In the genomic region with DNA sequence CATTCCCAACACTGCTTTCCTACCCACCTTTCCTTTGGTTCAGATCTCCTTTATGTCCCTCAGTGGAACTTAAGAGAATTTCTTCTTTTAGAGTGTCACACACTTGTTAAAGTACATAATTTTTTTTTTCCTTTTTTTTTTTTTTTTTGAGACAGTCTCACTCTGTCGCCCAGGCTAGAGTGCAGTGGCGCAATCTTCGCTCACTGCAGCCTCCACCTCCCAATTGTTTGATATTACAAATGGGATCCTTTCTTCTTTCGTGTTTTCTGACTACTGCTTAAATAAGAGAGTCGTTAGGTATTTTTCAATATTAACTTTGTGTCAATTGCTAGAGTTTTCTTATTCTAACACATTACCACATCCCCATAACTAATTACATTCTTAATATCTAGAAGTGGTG, we compare ENCODE assay signal across 15 cellular contexts.
"Had no signal": no experiment of that assay in that cellular context is flagged by ENCODE, and none has a peak within 500 bp of the region (broad histone marks: within the 10 kb centered on the region; RNA-seq: fewer than 3 reads in every experiment).

No MANE protein-coding gene starts in this region.

- H3K4me3 Mint-ChIP-seq: activated T-cell treated with anti-CD3 and anti-CD28 coated beads, Interleukin-2, amount 50 U/mL, for 72 hours had no signal

- H3K9me3 Mint-ChIP-seq: activated naive CD4-positive, alpha-beta T cell treated with anti-CD3 and anti-CD28 coated beads, Interleukin-2, amount 50 U/mL, for 72 hours; activated T-cell treated with anti-CD3 and anti-CD28 coated beads, Interleukin-2, amount 50 U/mL, for 72 hours; naive thymus-derived CD8-positive, alpha-beta T cell had no signal

- H3K27me3 Mint-ChIP-seq: naive thymus-derived CD8-positive, alpha-beta T cell had no signal

- DNase-seq: activated CD4-positive, alpha-beta T cell treated with anti-CD3 and anti-CD28 coated beads, Interleukin-2, amount 50 U/mL, for 4 hours; activated CD4-positive, CD25-positive, alpha-beta regulatory T cell treated with anti-CD3 and anti-CD28 coated beads, Interleukin-2, amount 50 U/mL, for 72 hours; activated gamma-delta T cell; activated T-cell treated with anti-CD3 and anti-CD28 coated beads, Interleukin-2, amount 50 U/mL, for 72 hours; dermis blood vessel endothelial cell; effector memory CD4-positive, alpha-beta T cell; mesendoderm; naive thymus-derived CD8-positive, alpha-beta T cell; sigmoid colon; spleen; stimulated activated CD4-positive, alpha-beta T cell treated with anti-CD3 and anti-CD28 coated beads, Interleukin-4, amount 100 ng/mL, for 4 hours; stimulated activated naive CD8-positive, alpha-beta T cell treated with anti-CD3 and anti-CD28 coated beads, Interleukin-15, Interleukin-2, amounts not matched to agents 100 U/mL and 50 U/mL, for 24 hours; substantia nigra; uterus had no signal

- ATAC-seq: activated naive CD4-positive, alpha-beta T cell treated with anti-CD3 and anti-CD28 coated beads, Interleukin-2, amount 50 U/mL, for 72 hours; activated T-cell treated with anti-CD3 and anti-CD28 coated beads, Interleukin-2, amount 50 U/mL, for 72 hours; naive thymus-derived CD8-positive, alpha-beta T cell; stimulated activated naive CD8-positive, alpha-beta T cell treated with anti-CD3 and anti-CD28 coated beads, Interleukin-15, Interleukin-2, amounts not matched to agents 100 U/mL and 50 U/mL, for 24 hours had no signal
